12 cellular contexts compared by ENCODE assay signal in the genomic region with DNA sequence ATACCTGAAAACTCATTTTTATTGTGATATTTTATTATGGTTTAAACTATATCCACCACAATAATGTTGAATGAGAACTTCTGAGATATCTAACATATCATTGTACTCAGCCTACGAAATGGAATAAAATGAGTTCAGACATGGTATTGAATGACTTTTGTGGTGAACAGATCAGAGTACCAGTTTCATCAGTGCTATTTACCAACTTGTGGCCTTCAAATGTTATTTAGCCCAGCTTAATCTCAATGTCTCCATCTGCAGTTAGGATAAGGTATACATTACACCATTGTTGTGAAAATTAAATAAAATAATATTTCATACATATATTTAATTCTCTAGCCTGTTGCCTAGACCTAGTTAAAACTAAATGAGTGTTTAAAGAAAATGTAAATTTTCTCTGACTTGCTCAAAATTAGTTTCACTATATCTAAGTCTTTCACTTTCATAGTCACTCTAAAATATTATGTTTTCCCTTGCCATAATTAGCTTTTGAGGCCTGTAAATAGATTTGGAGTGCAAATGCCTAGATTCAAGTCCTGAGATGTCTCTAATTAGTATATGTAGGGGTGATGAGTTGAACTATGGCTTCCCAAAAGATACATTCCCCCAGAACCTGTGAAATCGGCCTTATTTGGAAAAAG.
DNase-seq lines count a peak whose midpoint lies in the region; ATAC-seq and TF ChIP-seq lines count a peak whose summit lies in the region.
"Had no signal": no experiment of that assay in that cellular context is flagged by ENCODE, and none has a peak within 500 bp of the region (broad histone marks: within the 10 kb centered on the region; RNA-seq: fewer than 3 reads in every experiment).

No MANE protein-coding gene starts in this region.

- ATAC-seq in GM19324 (IDR thresholded peaks at IDR 0.05; ENCODE audit: low FRiP score, unreplicated experiment): peak; percentile 53
- ATAC-seq in HG02678 (IDR thresholded peaks at IDR 0.05; ENCODE audit: unreplicated experiment): peak; percentile 69
- peak; percentile 50 for ATAC-seq in HG03521 (IDR thresholded peaks at IDR 0.05; ENCODE audit: unreplicated experiment)
- ATAC-seq in omental fat pad (ENCODE audit: low FRiP score): no peak

- H3K9me2 ChIP-seq in hepatocyte (replicated peaks; ENCODE audit: insufficient read depth): no peaks in the 10 kb centered on the region

- no peaks in the 10 kb centered on the region for H3K4me1 ChIP-seq in hepatocyte (ENCODE audit: insufficient read depth)
- H3K4me1 ChIP-seq: spleen had no signal

- WGBS in hepatocyte (ENCODE audit: low lambda C conversion rate, missing lambda C conversion rate): 76% methylated on average over 2 of the region's 2 CpGs

- H3K27me3 ChIP-seq in hepatocyte: no peaks in the 10 kb centered on the region
- H3K27me3 ChIP-seq: spleen had no signal

- no peaks in the 10 kb centered on the region for H4K20me1 ChIP-seq in hepatocyte (ENCODE audit: insufficient read depth, poor library complexity, severe bottlenecking)

- H2AFZ ChIP-seq in hepatocyte: no peak overlapping the region

- no peak overlapping the region for H3K4me3 ChIP-seq in hepatocyte
- H3K4me3 ChIP-seq: spleen had no signal

- no peak overlapping the region for H3K27ac ChIP-seq in hepatocyte
- H3K27ac ChIP-seq: spleen had no signal

- H3K4me2 ChIP-seq in hepatocyte: no peak overlapping the region

- no peaks in the 10 kb centered on the region for H3K9me3 ChIP-seq in hepatocyte (ENCODE audit: low read depth)

- H3K79me2 ChIP-seq in hepatocyte: no peaks in the 10 kb centered on the region

- DNase-seq in hepatocyte (ENCODE audit: low spot score) (no peak), omental fat pad (ENCODE audit: low spot score) (no peak), NCI-H2029 treated with DMSO at 0.1 percent for 48 hours (lab: John Stamatoyannopoulos, UW) (no peak), islet precursor cell (no peak)
- DNase-seq: dermis blood vessel endothelial cell; NCI-H1436; nephron progenitor cell; spleen; stimulated activated CD8-positive, alpha-beta memory T cell treated with anti-CD3 and anti-CD28 coated beads, Interleukin-4, amount 100 ng/mL, for 48 hours had no signal

- H3K36me3 ChIP-seq in hepatocyte (replicated peaks; ENCODE audit: insufficient read depth, low read depth): no peaks in the 10 kb centered on the region
- H3K36me3 ChIP-seq: spleen had no signal

- TF ChIP-seq CTCF in hepatocyte (IDR thresholded peaks at IDR 0.05; ENCODE audit: poor library complexity) (peak; percentile 8), omental fat pad (IDR thresholded peaks at IDR 0.05) (no peak)
